Comparison of ENCODE assay signal across 30 cellular contexts in the genomic region with DNA sequence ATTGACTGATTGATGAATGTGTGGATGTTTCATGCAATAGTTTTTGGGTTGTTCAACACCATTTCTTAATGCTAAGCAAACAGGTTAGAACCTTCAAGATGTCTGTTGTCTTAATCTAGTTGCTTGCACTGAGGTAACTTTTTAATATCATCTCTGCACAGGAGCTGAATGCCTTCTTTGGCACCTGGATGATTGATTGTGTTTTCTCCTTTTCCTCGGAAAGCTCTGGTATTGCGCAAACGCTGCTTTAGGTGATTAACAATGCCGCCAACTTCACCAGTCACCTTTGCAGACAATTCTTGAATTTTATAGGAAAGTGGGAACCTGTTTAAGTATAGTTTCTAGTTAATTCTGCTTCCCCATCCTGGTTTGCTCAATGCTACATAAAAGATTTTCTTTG. TPM values are rescaled to one million over a fixed set of nuclear protein-coding genes. Genes with fewer than 3 reads are reported as not detected.
"Had no signal": no experiment of that assay in that cellular context is flagged by ENCODE, and none has a peak within 500 bp of the region (broad histone marks: within the 10 kb centered on the region; RNA-seq: fewer than 3 reads in every experiment).

No MANE protein-coding gene starts in this region.

- H3K4me3 ChIP-seq: body of pancreas, esophagus muscularis mucosa, gastrocnemius medialis, heart left ventricle had no signal

- H3K9me3 ChIP-seq: body of pancreas, esophagus muscularis mucosa, gastrocnemius medialis, heart left ventricle had no signal

- H3K36me3 ChIP-seq: esophagus muscularis mucosa, gastrocnemius medialis, heart left ventricle had no signal

- H3K27me3 ChIP-seq: body of pancreas, foreskin keratinocyte, gastrocnemius medialis had no signal

- H3K4me1 ChIP-seq: body of pancreas, esophagus muscularis mucosa, gastrocnemius medialis had no signal

- H3K27ac ChIP-seq: body of pancreas, esophagus muscularis mucosa, gastrocnemius medialis, heart left ventricle, VCaP had no signal

- DNase-seq: activated CD4-positive, alpha-beta T cell treated with anti-CD3 and anti-CD28 coated beads for 48 hours; activated CD4-positive, alpha-beta T cell treated with anti-CD3 and anti-CD28 coated beads, Interleukin-2, amount 50 U/mL, for 1 hour; activated CD4-positive, alpha-beta T cell treated with anti-CD3 and anti-CD28 coated beads, Interleukin-2, amount 50 U/mL, for 48 hours; activated CD8-positive, alpha-beta memory T cell treated with anti-CD3 and anti-CD28 coated beads for 24 hours; activated CD8-positive, alpha-beta T cell treated with anti-CD3 and anti-CD28 coated beads for 36 hours; activated effector memory CD4-positive, alpha-beta T cell treated with Interleukin-2 at 50 U/mL for 16 hours; activated gamma-delta T cell treated with Interleukin-2 at 50 U/mL for 16 hours; activated naive CD4-positive, alpha-beta T cell treated with anti-CD3 and anti-CD28 coated beads, Interleukin-2, amount 50 U/mL, for 16 hours; activated naive CD4-positive, alpha-beta T cell treated with Interleukin-2 at 50 U/mL for 16 hours; activated T-cell treated with anti-CD3 and anti-CD28 coated beads, Interleukin-2, amount 50 U/mL, for 4 hours; amniotic stem cell; anterior cingulate cortex; body of pancreas; effector CD8-positive, alpha-beta T cell; foreskin keratinocyte; gastrocnemius medialis; glutamatergic neuron; heart left ventricle; T-helper 2 cell had no signal

- FAIRE-seq: colon, endometrium, TTC549 had no signal

- ATAC-seq: activated CD8-positive, alpha-beta T cell treated with anti-CD3 and anti-CD28 coated beads for 36 hours; activated T-cell treated with anti-CD3 and anti-CD28 coated beads, Interleukin-2, amount 50 U/mL, for 4 hours; activated T-helper 17 cell treated with anti-CD3 and anti-CD28 coated beads, Interleukin-2, amount 50 U/mL, for 72 hours; body of pancreas; foreskin keratinocyte; gastrocnemius medialis; heart left ventricle; WTC11 had no signal

RNA-seq across cellular contexts. Expression of gene RTL9, which starts 48.2 kb away (rescaled TPM):
- total RNA-seq: activated CD8-positive, alpha-beta T cell treated with anti-CD3 and anti-CD28 coated beads for 36 hours; activated T-cell treated with anti-CD3 and anti-CD28 coated beads, Interleukin-2, amount 50 U/mL, for 4 hours; activated T-helper 17 cell treated with anti-CD3 and anti-CD28 coated beads, Interleukin-2, amount 50 U/mL, for 72 hours; body of pancreas; dermis microvascular lymphatic vessel endothelial cell; endothelial cell of umbilical vein; epithelial cell of proximal tubule; T-helper 1 cell treated with Interleukin-12 subunit alpha and Interleukin-12 subunit beta and Interleukin-4 antibody, amounts not matched to agents 30 ng/mL and 1 ng/mL, for 36 hours had no signal
- polyA plus RNA-seq: endothelial cell of umbilical vein had no signal
